ENCODE assay signal across 30 cellular contexts in genomic region chr13:91319996-91320395, GRCh38.
"Had no signal": no experiment of that assay in that cellular context is flagged by ENCODE, and none has a peak within 500 bp of the region (broad histone marks: within the 10 kb centered on the region; RNA-seq: fewer than 3 reads in every experiment).

No MANE protein-coding gene starts in this region.

- H3K4me3 Mint-ChIP-seq: activated CD4-positive, alpha-beta memory T cell treated with anti-CD3 and anti-CD28 coated beads, Interleukin-2, amount 10 ng/mL, durations not matched to agents 7 days and 5 days; activated CD4-positive, alpha-beta T cell treated with anti-CD3 and anti-CD28 coated beads, Interleukin-2, amount 10 ng/mL, durations not matched to agents 7 days and 5 days; activated naive CD8-positive, alpha-beta T cell; activated T-cell treated with anti-CD3 and anti-CD28 coated beads, Interleukin-2, amount 50 U/mL, for 24 hours; activated T-cell treated with anti-CD3 and anti-CD28 coated beads, Interleukin-2, amount 50 U/mL, for 72 hours; central memory CD8-positive, alpha-beta T cell; dendritic cell treated with granulocyte-macrophage colony-stimulating factor and Interleukin-4, amounts not matched to agents 40 ng/mL and 50 ng/mL, for 4 days; endodermal cell; WTC11 had no signal

- ATAC-seq: activated T-cell treated with anti-CD3 and anti-CD28 coated beads, Interleukin-2, amount 50 U/mL, for 72 hours; esophagus mucosa had no signal

- H3K27ac Mint-ChIP-seq: activated CD4-positive, alpha-beta memory T cell treated with anti-CD3 and anti-CD28 coated beads, Interleukin-2, amount 10 ng/mL, durations not matched to agents 7 days and 5 days; activated CD4-positive, alpha-beta T cell treated with anti-CD3 and anti-CD28 coated beads, Interleukin-2, amount 10 ng/mL, durations not matched to agents 7 days and 5 days; activated naive CD8-positive, alpha-beta T cell; activated T-cell treated with anti-CD3 and anti-CD28 coated beads, Interleukin-2, amount 50 U/mL, for 24 hours; activated T-cell treated with anti-CD3 and anti-CD28 coated beads, Interleukin-2, amount 50 U/mL, for 72 hours; dendritic cell treated with granulocyte-macrophage colony-stimulating factor and Interleukin-4, amounts not matched to agents 40 ng/mL and 50 ng/mL, for 4 days; endodermal cell; WTC11 had no signal

- H3K36me3 ChIP-seq: brain microvascular endothelial cell had no signal

- H3K9me3 Mint-ChIP-seq: activated CD4-positive, alpha-beta memory T cell treated with anti-CD3 and anti-CD28 coated beads, Interleukin-2, amount 10 ng/mL, durations not matched to agents 7 days and 5 days; activated CD4-positive, alpha-beta T cell treated with anti-CD3 and anti-CD28 coated beads, Interleukin-2, amount 10 ng/mL, durations not matched to agents 7 days and 5 days; activated T-cell treated with anti-CD3 and anti-CD28 coated beads, Interleukin-2, amount 50 U/mL, for 24 hours; activated T-cell treated with anti-CD3 and anti-CD28 coated beads, Interleukin-2, amount 50 U/mL, for 72 hours; central memory CD8-positive, alpha-beta T cell; endodermal cell; WTC11 had no signal

- H3K4me1 Mint-ChIP-seq: endodermal cell, WTC11 had no signal

- H3K36me3 Mint-ChIP-seq: activated naive CD8-positive, alpha-beta T cell; WTC11 had no signal

- H3K27ac ChIP-seq: brain microvascular endothelial cell, coronary artery, dorsolateral prefrontal cortex, VCaP had no signal

- H3K4me3 ChIP-seq: coronary artery, dorsolateral prefrontal cortex had no signal

- DNase-seq: activated CD4-positive, alpha-beta memory T cell treated with anti-CD3 and anti-CD28 coated beads, Interleukin-2, amount 10 ng/mL, durations not matched to agents 7 days and 5 days; activated CD4-positive, alpha-beta T cell treated with anti-CD3 and anti-CD28 coated beads for 1 hour; activated CD4-positive, alpha-beta T cell treated with anti-CD3 and anti-CD28 coated beads for 4 hours; activated CD4-positive, alpha-beta T cell treated with anti-CD3 and anti-CD28 coated beads, Interleukin-2, amount 10 ng/mL, durations not matched to agents 7 days and 5 days; activated CD4-positive, alpha-beta T cell treated with anti-CD3 and anti-CD28 coated beads, Interleukin-2, amount 50 U/mL, for 4 hours; activated CD8-positive, alpha-beta memory T cell treated with anti-CD3 and anti-CD28 coated beads, Interleukin-2, amount 50 U/mL, for 48 hours; activated gamma-delta T cell; activated naive CD4-positive, alpha-beta T cell treated with anti-CD3 and anti-CD28 coated beads, Interleukin-2, amount 50 U/mL, for 16 hours; activated naive CD4-positive, alpha-beta T cell treated with Interleukin-2 at 50 U/mL for 16 hours; activated T-cell treated with anti-CD3 and anti-CD28 coated beads for 4 hours; activated T-cell treated with anti-CD3 and anti-CD28 coated beads, Interleukin-2, amount 50 U/mL, for 24 hours; activated T-cell treated with anti-CD3 and anti-CD28 coated beads, Interleukin-2, amount 50 U/mL, for 72 hours; amniotic stem cell; anterior cingulate cortex; brain microvascular endothelial cell; dorsolateral prefrontal cortex; effector memory CD4-positive, alpha-beta T cell; endodermal cell; foreskin fibroblast; T-helper 2 cell had no signal

- FAIRE-seq: astrocyte, bronchial epithelial cell, frontal cortex had no signal
